In the genomic region with DNA sequence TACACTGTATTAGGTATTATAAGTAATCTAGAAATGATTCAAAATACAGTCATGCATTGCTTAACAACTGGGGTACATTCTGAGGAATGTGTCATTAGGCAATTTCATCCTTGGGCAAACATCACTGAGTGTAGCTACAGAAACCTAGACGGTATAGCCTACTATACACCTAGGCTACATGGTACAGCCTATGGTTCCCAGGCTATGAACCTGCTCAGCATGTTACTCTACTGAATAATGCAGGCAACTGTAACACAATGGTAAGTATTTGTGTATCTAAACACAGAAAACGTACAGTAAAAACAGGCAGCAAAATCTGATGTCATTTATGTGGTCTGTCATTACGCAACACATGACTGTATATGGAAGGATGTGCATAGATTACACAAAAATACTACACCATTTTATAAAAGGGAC, we compare ENCODE assay signal across 8 cellular contexts.
DNase-seq lines count a peak whose midpoint lies in the region; ATAC-seq and TF ChIP-seq lines count a peak whose summit lies in the region.
"Had no signal": no experiment of that assay in that cellular context is flagged by ENCODE, and none has a peak within 500 bp of the region (broad histone marks: within the 10 kb centered on the region; RNA-seq: fewer than 3 reads in every experiment).

No MANE protein-coding gene starts in this region.

- CTCF ChIA-PET in mammary epithelial cell (lab: Charles Lee; ENCODE audit: low non-redundant PET): no interaction called here

- H3K4me2 ChIP-seq in mammary epithelial cell (ENCODE audit: insufficient read depth, low read depth, low read length): peak overlapping the region; percentile 1

- intact Hi-C loops in mammary epithelial cell (cut with micrococcal nuclease): no loop called here

- dilution Hi-C loops in mammary epithelial cell (cut with HindIII; ENCODE audit: low sequenced_read_pairs): no loop called here

- no peaks in the 10 kb centered on the region for H3K27me3 ChIP-seq in mammary epithelial cell (ENCODE audit: insufficient read depth, low read length)
- H3K27me3 ChIP-seq in effector memory CD4-positive, alpha-beta T cell (replicated peaks; ENCODE audit: control insufficient read depth, insufficient read depth, low read length, poor library complexity, severe bottlenecking): no peaks in the 10 kb centered on the region

- peak overlapping the region; percentile 23 for H3K27ac ChIP-seq in mammary epithelial cell (ENCODE audit: insufficient read depth, low read depth, low read length)
- no peak overlapping the region for H3K27ac ChIP-seq in effector memory CD4-positive, alpha-beta T cell (ENCODE audit: insufficient read depth, low read length, poor library complexity, severe bottlenecking)

- H3K4me3 ChIP-seq in mammary epithelial cell (replicated peaks in 1 of 3; ENCODE audit: insufficient read depth in 1 of 3, low read depth in 2 of 3, low read length in 3 of 3): no peak overlapping the region
- H3K4me3 ChIP-seq in effector memory CD4-positive, alpha-beta T cell (ENCODE audit: insufficient read depth, low read depth, low read length, poor library complexity, severe bottlenecking): no peak overlapping the region
- H3K4me3 ChIP-seq: mucosa of descending colon had no signal

- 36% methylated on average over 3 of the region's 3 CpGs for WGBS in mammary epithelial cell (ENCODE audit: low coverage, missing lambda C conversion rate)

- no TSS peak for BruUV-seq in mammary epithelial cell (replicated peaks; lab: Mats Ljungman, UMichigan)

- peaks cover 23% of the 10 kb centered on the region for H3K4me1 ChIP-seq in mammary epithelial cell (ENCODE audit: insufficient read depth, low read length)
- peaks cover 29% of the 10 kb centered on the region for H3K4me1 ChIP-seq in effector memory CD4-positive, alpha-beta T cell (ENCODE audit: control insufficient read depth, insufficient read depth, low read length, poor library complexity, severe bottlenecking)

- peak; percentile 76 for DNase-seq in EL
- peak; percentile 20 for DNase-seq in NCI-H69 (lab: John Stamatoyannopoulos, UW)
- peak; percentile 83 for DNase-seq in mammary epithelial cell
- DNase-seq in non-pigmented ciliary epithelial cell (ENCODE audit: low read depth): peak; percentile 20
- DNase-seq in amygdala (lab: John Stamatoyannopoulos, UW): no peak
- no peak for DNase-seq in effector memory CD4-positive, alpha-beta T cell
- DNase-seq: mucosa of descending colon had no signal

- no peaks in the 10 kb centered on the region for H4K20me1 ChIP-seq in mammary epithelial cell (ENCODE audit: insufficient read depth, low read length)

- H3K9me3 ChIP-seq in mammary epithelial cell (replicated peaks; ENCODE audit: insufficient read depth, low read length): no peaks in the 10 kb centered on the region
- H3K9me3 ChIP-seq in effector memory CD4-positive, alpha-beta T cell (ENCODE audit: control insufficient read depth, low read length): no peaks in the 10 kb centered on the region
- H3K9me3 ChIP-seq: mucosa of descending colon had no signal

- ATAC-seq in GM18873 (IDR thresholded peaks at IDR 0.05; ENCODE audit: low FRiP score, unreplicated experiment): no peak
- ATAC-seq: mucosa of descending colon had no signal

- in situ Hi-C loops in mammary epithelial cell (cut with MboI; ENCODE audit: low sequenced_read_pairs in 2 of 2): no loop called here

- TF ChIP-seq CTCF in mammary epithelial cell (conservative IDR thresholded peaks at IDR 0.05 in 1 of 2, IDR thresholded peaks at IDR 0.05 in 1 of 2; ENCODE audit: extremely low read depth in 1 of 2, insufficient read depth in 1 of 2, low read depth in 1 of 2, low read length in 2 of 2): no peak

- no peaks in the 10 kb centered on the region for H3K36me3 ChIP-seq in mammary epithelial cell (ENCODE audit: insufficient read depth, low read length)
- H3K36me3 ChIP-seq in effector memory CD4-positive, alpha-beta T cell (ENCODE audit: control insufficient read depth, insufficient read depth, low read length): no peaks in the 10 kb centered on the region

- H3K9ac ChIP-seq in mammary epithelial cell (ENCODE audit: insufficient read depth, low read length): no peak overlapping the region

- peaks cover 7% of the 10 kb centered on the region for H3K79me2 ChIP-seq in mammary epithelial cell (ENCODE audit: insufficient read depth, low read length)

- H2AFZ ChIP-seq in mammary epithelial cell (ENCODE audit: low read depth, low read length): no peak overlapping the region

Comparison
In these comparisons a context has a peak if more than half of its experiments do, and no peak if none do; other contexts are left out.
1. DNase-seq: peak in EL (single experiment), NCI-H69 (single experiment), mammary epithelial cell (single experiment) and non-pigmented ciliary epithelial cell (single experiment); none in amygdala (0 of 56) and effector memory CD4-positive, alpha-beta T cell (0 of 3).